ENCODE assay signal across 1 cellular context in genomic region chr2:55232084-55232862, GRCh38.
TF ChIP-seq lines count a peak whose summit lies in the region.

Gene CLHC1, minus strand, starts transcription at chr2:55232293. Its CDS starts 9,882 bp downstream, at chr2:55222411.
Gene RPS27A, plus strand, starts transcription at chr2:55232688. Its CDS starts 137 bp downstream, at chr2:55232825.

TF ChIP-seq in K562, 482 proteins besides CTCF, POLR2A, EP300 and RAD21 (continued from another document and continues in another):
- TF ChIP-seq, protein P1, sequence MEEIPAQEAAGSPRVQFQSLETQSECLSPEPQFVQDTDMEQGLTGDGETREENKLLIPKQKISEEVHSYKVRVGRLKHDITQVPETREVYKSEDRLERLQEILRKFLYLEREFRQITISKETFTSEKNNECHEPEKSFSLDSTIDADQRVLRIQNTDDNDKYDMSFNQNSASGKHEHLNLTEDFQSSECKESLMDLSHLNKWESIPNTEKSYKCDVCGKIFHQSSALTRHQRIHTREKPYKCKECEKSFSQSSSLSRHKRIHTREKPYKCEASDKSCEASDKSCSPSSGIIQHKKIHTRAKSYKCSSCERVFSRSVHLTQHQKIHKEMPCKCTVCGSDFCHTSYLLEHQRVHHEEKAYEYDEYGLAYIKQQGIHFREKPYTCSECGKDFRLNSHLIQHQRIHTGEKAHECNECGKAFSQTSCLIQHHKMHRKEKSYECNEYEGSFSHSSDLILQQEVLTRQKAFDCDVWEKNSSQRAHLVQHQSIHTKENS (CRISPR knock-in tag; IDR thresholded peaks at IDR 0.05) = no peak
- TF ChIP-seq BHLHE40 (IDR thresholded peaks at IDR 0.05; ENCODE audit: low read length) (no peak), PTRF (tag; IDR thresholded peaks at IDR 0.05) (no peak), ZNF324 (CRISPR knock-in tag; IDR thresholded peaks at IDR 0.05) (no peak), HDGF (IDR thresholded peaks at IDR 0.05) (no peak), FOXP1 (CRISPR knock-in tag; IDR thresholded peaks at IDR 0.05) (no peak; the same call in 1 of the 2 replicates), SREBF2 (CRISPR knock-in tag; IDR thresholded peaks at IDR 0.05) (no peak), CCNT2 (IDR thresholded peaks at IDR 0.05; ENCODE audit: borderline replicate concordance, extremely low read depth, insufficient read length, low read depth, low read length) (no peak), ARID1B (IDR thresholded peaks at IDR 0.05) (peak; percentile 16; the same call in 1 of the 2 replicates), TCF3 (CRISPR knock-in tag; IDR thresholded peaks at IDR 0.05) (0 out of 2 replicates have a peak, but pooled peaks have one; percentile 12), CC2D1A (IDR thresholded peaks at IDR 0.05) (peak; percentile 98), ZNF121 (CRISPR knock-in tag; conservative IDR thresholded peaks at IDR 0.05) (no peak), ILF3 (IDR thresholded peaks at IDR 0.05; ENCODE audit: borderline replicate concordance) (no peak), CTBP1 (IDR thresholded peaks at IDR 0.05; ENCODE audit: borderline replicate concordance) (peak; percentile 94), TAF7 (tag; IDR thresholded peaks at IDR 0.05) (peak; percentile 89), CHCHD3 (CRISPR knock-in tag; IDR thresholded peaks at IDR 0.05) (0 out of 2 replicates have a peak, but pooled peaks have one; percentile 13), ZNF639 (CRISPR knock-in tag; conservative IDR thresholded peaks at IDR 0.05 in 1 of 2, IDR thresholded peaks at IDR 0.05 in 1 of 2) (peak in 1 of 2 experiments; percentile 67; a peak in 2 of 4 replicates), SMARCA4 (IDR thresholded peaks at IDR 0.05) (peak; percentile 23; the same call in 1 of the 2 replicates), CXXC5 (CRISPR knock-in tag; IDR thresholded peaks at IDR 0.05) (peak; percentile 62), YY1 (IDR thresholded peaks at IDR 0.05; ENCODE audit: borderline replicate concordance in 1 of 3, control insufficient read depth in 1 of 3, extremely low read depth in 1 of 3, insufficient read depth in 3 of 3, insufficient read length in 1 of 3, insufficient replicate concordance in 2 of 3, low read depth in 1 of 3, low read length in 2 of 3) (peak; percentile 11 to 88 (median 82)), BMI1 (IDR thresholded peaks at IDR 0.05; ENCODE audit: low read length) (no peak), RFX1 (IDR thresholded peaks at IDR 0.05) (peak; percentile 96), ELF2 (CRISPR knock-in tag; IDR thresholded peaks at IDR 0.05) (no peak; the same call in 1 of the 2 replicates), MAZ (CRISPR knock-in tag; conservative IDR thresholded peaks at IDR 0.05 in 1 of 2, IDR thresholded peaks at IDR 0.05 in 1 of 2) (peak in 1 of 2 experiments; percentile 74; a peak in 3 of 4 replicates), MYBL2 (IDR thresholded peaks at IDR 0.05; ENCODE audit: low read depth) (no peak), MYBL2 (CRISPR knock-in tag; IDR thresholded peaks at IDR 0.05; ENCODE audit: borderline replicate concordance) (no peak), XRCC5 (IDR thresholded peaks at IDR 0.05; ENCODE audit: low read depth, low read length) (peak; percentile 57; the same call in 1 of the 2 replicates), NCOR1 (IDR thresholded peaks at IDR 0.05) (peak; percentile 37; the same call in 1 of the 2 replicates), PRDM10 (IDR thresholded peaks at IDR 0.05; ENCODE audit: partially characterized antibody) (no peak), HOXB6 (CRISPR knock-in tag; IDR thresholded peaks at IDR 0.05; ENCODE audit: borderline replicate concordance) (no peak), SRSF3 (IDR thresholded peaks at IDR 0.05; ENCODE audit: insufficient read depth, low read length) (no peak), USF2 (CRISPR knock-in tag; IDR thresholded peaks at IDR 0.05) (no peak), ZFX (CRISPR knock-in tag; IDR thresholded peaks at IDR 0.05) (peak; percentile 79), STAT6 (CRISPR knock-in tag; IDR thresholded peaks at IDR 0.05) (peak; percentile 84; the same call in 1 of the 2 replicates), MTA2 (IDR thresholded peaks at IDR 0.05; ENCODE audit: low read depth) (no peak), ZNF696 (CRISPR knock-in tag; conservative IDR thresholded peaks at IDR 0.05) (no peak), TBL1XR1 (IDR thresholded peaks at IDR 0.05; ENCODE audit: low read length in 2 of 2) (peak in 1 of 2 experiments; percentile 38; a peak in 1 of 4 replicates)
- TF ChIP-seq, protein P2, sequence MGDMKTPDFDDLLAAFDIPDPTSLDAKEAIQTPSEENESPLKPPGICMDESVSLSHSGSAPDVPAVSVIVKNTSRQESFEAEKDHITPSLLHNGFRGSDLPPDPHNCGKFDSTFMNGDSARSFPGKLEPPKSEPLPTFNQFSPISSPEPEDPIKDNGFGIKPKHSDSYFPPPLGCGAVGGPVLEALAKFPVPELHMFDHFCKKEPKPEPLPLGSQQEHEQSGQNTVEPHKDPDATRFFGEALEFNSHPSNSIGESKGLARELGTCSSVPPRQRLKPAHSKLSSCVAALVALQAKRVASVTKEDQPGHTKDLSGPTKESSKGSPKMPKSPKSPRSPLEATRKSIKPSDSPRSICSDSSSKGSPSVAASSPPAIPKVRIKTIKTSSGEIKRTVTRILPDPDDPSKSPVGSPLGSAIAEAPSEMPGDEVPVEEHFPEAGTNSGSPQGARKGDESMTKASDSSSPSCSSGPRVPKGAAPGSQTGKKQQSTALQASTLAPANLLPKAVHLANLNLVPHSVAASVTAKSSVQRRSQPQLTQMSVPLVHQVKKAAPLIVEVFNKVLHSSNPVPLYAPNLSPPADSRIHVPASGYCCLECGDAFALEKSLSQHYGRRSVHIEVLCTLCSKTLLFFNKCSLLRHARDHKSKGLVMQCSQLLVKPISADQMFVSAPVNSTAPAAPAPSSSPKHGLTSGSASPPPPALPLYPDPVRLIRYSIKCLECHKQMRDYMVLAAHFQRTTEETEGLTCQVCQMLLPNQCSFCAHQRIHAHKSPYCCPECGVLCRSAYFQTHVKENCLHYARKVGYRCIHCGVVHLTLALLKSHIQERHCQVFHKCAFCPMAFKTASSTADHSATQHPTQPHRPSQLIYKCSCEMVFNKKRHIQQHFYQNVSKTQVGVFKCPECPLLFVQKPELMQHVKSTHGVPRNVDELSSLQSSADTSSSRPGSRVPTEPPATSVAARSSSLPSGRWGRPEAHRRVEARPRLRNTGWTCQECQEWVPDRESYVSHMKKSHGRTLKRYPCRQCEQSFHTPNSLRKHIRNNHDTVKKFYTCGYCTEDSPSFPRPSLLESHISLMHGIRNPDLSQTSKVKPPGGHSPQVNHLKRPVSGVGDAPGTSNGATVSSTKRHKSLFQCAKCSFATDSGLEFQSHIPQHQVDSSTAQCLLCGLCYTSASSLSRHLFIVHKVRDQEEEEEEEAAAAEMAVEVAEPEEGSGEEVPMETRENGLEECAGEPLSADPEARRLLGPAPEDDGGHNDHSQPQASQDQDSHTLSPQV (IDR thresholded peaks at IDR 0.05) = peak; percentile 67; the same call in 1 of the 2 replicates
- TF ChIP-seq, protein P3, sequence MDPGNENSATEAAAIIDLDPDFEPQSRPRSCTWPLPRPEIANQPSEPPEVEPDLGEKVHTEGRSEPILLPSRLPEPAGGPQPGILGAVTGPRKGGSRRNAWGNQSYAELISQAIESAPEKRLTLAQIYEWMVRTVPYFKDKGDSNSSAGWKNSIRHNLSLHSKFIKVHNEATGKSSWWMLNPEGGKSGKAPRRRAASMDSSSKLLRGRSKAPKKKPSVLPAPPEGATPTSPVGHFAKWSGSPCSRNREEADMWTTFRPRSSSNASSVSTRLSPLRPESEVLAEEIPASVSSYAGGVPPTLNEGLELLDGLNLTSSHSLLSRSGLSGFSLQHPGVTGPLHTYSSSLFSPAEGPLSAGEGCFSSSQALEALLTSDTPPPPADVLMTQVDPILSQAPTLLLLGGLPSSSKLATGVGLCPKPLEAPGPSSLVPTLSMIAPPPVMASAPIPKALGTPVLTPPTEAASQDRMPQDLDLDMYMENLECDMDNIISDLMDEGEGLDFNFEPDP (CRISPR knock-in tag; IDR thresholded peaks at IDR 0.05) = no peak
- TF ChIP-seq, protein P4, sequence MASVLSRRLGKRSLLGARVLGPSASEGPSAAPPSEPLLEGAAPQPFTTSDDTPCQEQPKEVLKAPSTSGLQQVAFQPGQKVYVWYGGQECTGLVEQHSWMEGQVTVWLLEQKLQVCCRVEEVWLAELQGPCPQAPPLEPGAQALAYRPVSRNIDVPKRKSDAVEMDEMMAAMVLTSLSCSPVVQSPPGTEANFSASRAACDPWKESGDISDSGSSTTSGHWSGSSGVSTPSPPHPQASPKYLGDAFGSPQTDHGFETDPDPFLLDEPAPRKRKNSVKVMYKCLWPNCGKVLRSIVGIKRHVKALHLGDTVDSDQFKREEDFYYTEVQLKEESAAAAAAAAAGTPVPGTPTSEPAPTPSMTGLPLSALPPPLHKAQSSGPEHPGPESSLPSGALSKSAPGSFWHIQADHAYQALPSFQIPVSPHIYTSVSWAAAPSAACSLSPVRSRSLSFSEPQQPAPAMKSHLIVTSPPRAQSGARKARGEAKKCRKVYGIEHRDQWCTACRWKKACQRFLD (CRISPR knock-in tag; IDR thresholded peaks at IDR 0.05) = peak; percentile 93; the same call in 1 of the 2 replicates
- TF ChIP-seq, protein P5, sequence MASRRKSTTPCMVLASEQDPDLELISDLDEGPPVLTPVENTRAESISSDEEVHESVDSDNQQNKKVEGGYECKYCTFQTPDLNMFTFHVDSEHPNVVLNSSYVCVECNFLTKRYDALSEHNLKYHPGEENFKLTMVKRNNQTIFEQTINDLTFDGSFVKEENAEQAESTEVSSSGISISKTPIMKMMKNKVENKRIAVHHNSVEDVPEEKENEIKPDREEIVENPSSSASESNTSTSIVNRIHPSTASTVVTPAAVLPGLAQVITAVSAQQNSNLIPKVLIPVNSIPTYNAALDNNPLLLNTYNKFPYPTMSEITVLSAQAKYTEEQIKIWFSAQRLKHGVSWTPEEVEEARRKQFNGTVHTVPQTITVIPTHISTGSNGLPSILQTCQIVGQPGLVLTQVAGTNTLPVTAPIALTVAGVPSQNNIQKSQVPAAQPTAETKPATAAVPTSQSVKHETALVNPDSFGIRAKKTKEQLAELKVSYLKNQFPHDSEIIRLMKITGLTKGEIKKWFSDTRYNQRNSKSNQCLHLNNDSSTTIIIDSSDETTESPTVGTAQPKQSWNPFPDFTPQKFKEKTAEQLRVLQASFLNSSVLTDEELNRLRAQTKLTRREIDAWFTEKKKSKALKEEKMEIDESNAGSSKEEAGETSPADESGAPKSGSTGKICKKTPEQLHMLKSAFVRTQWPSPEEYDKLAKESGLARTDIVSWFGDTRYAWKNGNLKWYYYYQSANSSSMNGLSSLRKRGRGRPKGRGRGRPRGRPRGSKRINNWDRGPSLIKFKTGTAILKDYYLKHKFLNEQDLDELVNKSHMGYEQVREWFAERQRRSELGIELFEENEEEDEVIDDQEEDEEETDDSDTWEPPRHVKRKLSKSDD (conservative IDR thresholded peaks at IDR 0.05; ENCODE audit: low read length) = no peak
